In the genomic region with DNA sequence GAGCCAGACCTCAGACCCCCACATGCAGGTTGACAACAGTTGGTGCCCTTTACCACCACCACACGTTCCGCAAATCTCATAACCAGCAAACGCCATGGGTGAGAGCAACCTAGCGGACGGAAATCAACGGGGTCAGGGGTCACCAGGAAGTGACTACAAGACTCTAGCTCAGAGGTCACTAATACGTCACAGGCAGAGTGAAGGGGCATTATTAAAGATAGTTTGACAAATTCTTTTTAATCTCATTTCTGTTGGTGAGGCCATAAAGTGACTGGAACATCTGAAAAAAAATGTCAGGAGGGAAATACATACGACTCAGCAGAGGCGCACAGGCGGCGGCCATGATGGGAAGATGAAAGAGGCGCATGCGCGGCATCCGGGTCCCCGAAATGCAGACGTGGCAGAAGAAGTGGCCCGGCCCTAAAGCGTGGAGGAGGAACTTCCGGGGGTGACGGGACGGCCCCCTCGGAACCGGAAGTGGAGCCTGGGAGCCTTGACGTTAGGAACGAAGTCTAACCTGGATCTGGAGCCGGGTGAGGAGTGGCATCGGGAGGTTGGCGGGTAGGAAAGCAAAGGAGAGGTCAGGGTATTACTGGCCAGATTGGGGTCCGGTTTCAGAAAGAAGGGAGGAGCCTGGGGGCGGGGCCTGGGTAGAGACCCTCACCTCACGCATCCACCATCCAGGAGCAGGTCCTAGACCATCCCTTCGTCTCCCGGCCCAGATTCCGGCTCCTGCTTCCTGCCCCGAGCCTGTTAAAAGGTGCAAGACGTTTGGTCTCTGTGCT, we compare ENCODE assay signal across 8 cellular contexts. TPM values are rescaled to one million over a fixed set of nuclear protein-coding genes. Genes with fewer than 3 reads are reported as not detected.
DNase-seq lines count a peak whose midpoint lies in the region; ATAC-seq and TF ChIP-seq lines count a peak whose summit lies in the region.

A gene with protein sequence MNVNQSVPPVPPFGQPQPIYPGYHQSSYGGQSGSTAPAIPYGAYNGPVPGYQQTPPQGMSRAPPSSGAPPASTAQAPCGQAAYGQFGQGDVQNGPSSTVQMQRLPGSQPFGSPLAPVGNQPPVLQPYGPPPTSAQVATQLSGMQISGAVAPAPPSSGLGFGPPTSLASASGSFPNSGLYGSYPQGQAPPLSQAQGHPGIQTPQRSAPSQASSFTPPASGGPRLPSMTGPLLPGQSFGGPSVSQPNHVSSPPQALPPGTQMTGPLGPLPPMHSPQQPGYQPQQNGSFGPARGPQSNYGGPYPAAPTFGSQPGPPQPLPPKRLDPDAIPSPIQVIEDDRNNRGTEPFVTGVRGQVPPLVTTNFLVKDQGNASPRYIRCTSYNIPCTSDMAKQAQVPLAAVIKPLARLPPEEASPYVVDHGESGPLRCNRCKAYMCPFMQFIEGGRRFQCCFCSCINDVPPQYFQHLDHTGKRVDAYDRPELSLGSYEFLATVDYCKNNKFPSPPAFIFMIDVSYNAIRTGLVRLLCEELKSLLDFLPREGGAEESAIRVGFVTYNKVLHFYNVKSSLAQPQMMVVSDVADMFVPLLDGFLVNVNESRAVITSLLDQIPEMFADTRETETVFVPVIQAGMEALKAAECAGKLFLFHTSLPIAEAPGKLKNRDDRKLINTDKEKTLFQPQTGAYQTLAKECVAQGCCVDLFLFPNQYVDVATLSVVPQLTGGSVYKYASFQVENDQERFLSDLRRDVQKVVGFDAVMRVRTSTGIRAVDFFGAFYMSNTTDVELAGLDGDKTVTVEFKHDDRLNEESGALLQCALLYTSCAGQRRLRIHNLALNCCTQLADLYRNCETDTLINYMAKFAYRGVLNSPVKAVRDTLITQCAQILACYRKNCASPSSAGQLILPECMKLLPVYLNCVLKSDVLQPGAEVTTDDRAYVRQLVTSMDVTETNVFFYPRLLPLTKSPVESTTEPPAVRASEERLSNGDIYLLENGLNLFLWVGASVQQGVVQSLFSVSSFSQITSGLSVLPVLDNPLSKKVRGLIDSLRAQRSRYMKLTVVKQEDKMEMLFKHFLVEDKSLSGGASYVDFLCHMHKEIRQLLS (plus strand): TSS at position 468 of the 785 bp plus-strand sequence. CDS start 2,461 bp downstream, outside the sequence.

- POLR2A ChIA-PET in BJ (lab: Charles Lee): interaction anchor here (0.7 to 1.2 kb wide), 3 partner anchors 14 to 38 kb away, joined by 3 read pairs; a partner anchor contains a TSS

- no peaks in the 10 kb centered on the region for H3K27me3 ChIP-seq in BJ (ENCODE audit: control insufficient read depth, insufficient read depth, low read length)

- peaks cover 4% of the 10 kb centered on the region; the same call in 1 of the 2 replicates for H3K36me3 ChIP-seq in BJ (ENCODE audit: control insufficient read depth, insufficient read depth, low read length)

- DNase-seq in BJ (ENCODE audit: low read depth) (peak; percentile 74), NCI-H748 (lab: John Stamatoyannopoulos, UW; ENCODE audit: unreplicated experiment) (peak; percentile 92), dedifferentiated amniotic fluid mesenchymal stem cell (ENCODE audit: extremely low spot score) (peak; percentile 95), left kidney (ENCODE audit: low read depth, low spot score) (peak; percentile 99)
- DNase-seq in activated CD4-positive, alpha-beta T cell treated with anti-CD3 and anti-CD28 coated beads, Interleukin-2, amount 50 U/mL, for 1 hour: peak; percentile 95
- DNase-seq in stimulated activated CD4-positive, alpha-beta T cell treated with anti-CD3 and anti-CD28 coated beads, Interleukin-2, amount 100 ng/mL, for 24 hours: peak; percentile 93 to 95

- CTCF ChIA-PET in BJ (lab: Yijun Ruan, JAX): interaction anchor here (1.2 to 1.5 kb wide), 4 partner anchors 9 to 28 kb away, joined by 3 to 5 read pairs (median 4); a partner anchor contains a TSS

- ATAC-seq in GM19328 (IDR thresholded peaks at IDR 0.05; ENCODE audit: unreplicated experiment): peak; percentile 82
- peak; percentile 87 for ATAC-seq in HG03520 (IDR thresholded peaks at IDR 0.05; ENCODE audit: unreplicated experiment)

- peak within 1 kb of the TSS; percentile 81 for H3K4me3 ChIP-seq in BJ (ENCODE audit: low read depth, low read length)

- TF ChIP-seq CTCF in BJ (IDR thresholded peaks at IDR 0.05; ENCODE audit: insufficient read depth, low read depth, low read length): no peak

RNA-seq across cellular contexts. Expression of the gene that starts here (rescaled TPM):
- polyA plus RNA-seq in BJ (2011; rRNA removed): 72.6 and 92.2 TPM in 2 replicates
- 80.6 and 112 TPM in 2 replicates for polyA minus RNA-seq in BJ (2011; rRNA and poly(A)+ RNA removed)

Comparison
In these comparisons a context has a peak if more than half of its experiments do, and no peak if none do; other contexts are left out.
1. Peak in every context shown above with its lines: DNase-seq, ATAC-seq and H3K4me3 ChIP-seq.